ENCODE assay signal across 8 cellular contexts in the genomic region with DNA sequence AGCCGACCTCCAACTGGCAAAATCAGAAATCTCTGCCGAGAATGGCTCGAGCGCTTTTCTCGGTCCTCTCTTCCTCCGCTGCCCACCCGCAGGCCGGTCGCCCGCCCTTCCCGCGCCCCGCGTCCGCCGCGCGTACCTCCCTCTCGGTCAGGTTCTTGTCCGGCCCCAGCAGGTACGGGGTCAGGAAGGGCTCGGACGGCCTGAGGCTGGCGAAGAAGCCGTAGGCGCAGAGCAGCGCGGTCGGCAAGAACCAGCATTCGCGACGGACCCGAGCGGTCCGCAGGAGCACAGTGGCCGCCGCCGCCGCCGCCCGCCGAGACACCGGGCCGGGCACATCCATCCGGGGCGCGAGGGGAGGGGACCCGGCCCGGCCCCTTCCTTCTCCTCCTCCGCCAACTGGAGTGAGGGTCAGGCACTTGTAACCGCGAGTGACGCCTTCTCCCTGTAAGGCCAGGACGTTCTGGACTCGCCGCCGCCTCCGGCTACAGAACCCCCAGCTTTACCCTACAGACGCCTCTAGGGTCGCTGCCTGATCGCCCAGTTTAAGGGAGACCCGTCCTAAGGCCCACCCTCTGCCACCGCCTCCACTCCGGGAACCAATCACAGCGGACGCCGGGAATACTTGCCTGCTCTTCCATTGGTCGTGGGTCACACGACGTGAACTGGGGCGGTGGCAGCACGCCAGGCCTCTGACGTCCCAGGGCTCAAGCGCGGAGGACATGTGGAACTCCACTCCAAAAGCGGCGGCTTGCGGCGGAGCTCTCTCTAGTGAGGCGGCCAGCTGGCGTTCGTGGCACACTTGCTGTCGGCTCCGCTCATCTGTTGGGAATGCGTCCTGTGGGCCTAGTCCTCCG. TPM values are rescaled to one million over a fixed set of nuclear protein-coding genes. Genes with fewer than 3 reads are reported as not detected.
DNase-seq lines count a peak whose midpoint lies in the region; ATAC-seq and TF ChIP-seq lines count a peak whose summit lies in the region.

A gene with protein sequence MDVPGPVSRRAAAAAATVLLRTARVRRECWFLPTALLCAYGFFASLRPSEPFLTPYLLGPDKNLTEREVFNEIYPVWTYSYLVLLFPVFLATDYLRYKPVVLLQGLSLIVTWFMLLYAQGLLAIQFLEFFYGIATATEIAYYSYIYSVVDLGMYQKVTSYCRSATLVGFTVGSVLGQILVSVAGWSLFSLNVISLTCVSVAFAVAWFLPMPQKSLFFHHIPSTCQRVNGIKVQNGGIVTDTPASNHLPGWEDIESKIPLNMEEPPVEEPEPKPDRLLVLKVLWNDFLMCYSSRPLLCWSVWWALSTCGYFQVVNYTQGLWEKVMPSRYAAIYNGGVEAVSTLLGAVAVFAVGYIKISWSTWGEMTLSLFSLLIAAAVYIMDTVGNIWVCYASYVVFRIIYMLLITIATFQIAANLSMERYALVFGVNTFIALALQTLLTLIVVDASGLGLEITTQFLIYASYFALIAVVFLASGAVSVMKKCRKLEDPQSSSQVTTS (minus strand): TSS at position 518 of the 854 bp plus-strand sequence. CDS start 178 bp downstream, at position 340.

- peak within 1 kb of the TSS; percentile 76 for H3K4me2 ChIP-seq in DOHH2 (ENCODE audit: low read length)

- H3F3A ChIP-seq in DOHH2 (ENCODE audit: control insufficient read depth, insufficient read depth), result no peaks in the 10 kb centered on the region

- TF ChIP-seq CTCF in DOHH2 (IDR thresholded peaks at IDR 0.05; ENCODE audit: low read depth, low read length, poor library complexity, severe bottlenecking) (peak; percentile 17), Peyer's patch (IDR thresholded peaks at IDR 0.05) (peak in 5 of 6 experiments; percentile 10 to 52 (median 29)), esophagus squamous epithelium (IDR thresholded peaks at IDR 0.05) (peak in 3 of 6 experiments; percentile 17 to 32 (median 26))

- H3K4me1 ChIP-seq in DOHH2 (ENCODE audit: control insufficient read depth, low read length) (peaks cover 30% of the 10 kb centered on the region), Peyer's patch (peaks cover 0 to 14% (median 4%) of the 10 kb centered on the region in 4 donors), esophagus squamous epithelium (peaks cover 15 to 44% (median 16%) of the 10 kb centered on the region in 3 donors)

- no peaks in the 10 kb centered on the region for H4K20me1 ChIP-seq in DOHH2 (ENCODE audit: control insufficient read depth, insufficient read depth, low read depth, low read length)

- no peak within 1 kb of the TSS for H3K27ac ChIP-seq in DOHH2 (ENCODE audit: low read depth, low read length)
- H3K27ac ChIP-seq in KOPT-K1 (ENCODE audit: low read depth, low read length, poor library complexity, severe bottlenecking), result peak within 1 kb of the TSS; percentile 51
- H3K27ac ChIP-seq in Peyer's patch, result peak within 1 kb of the TSS; percentile 82 to 98 (median 95)
- H3K27ac ChIP-seq in esophagus squamous epithelium, result peak within 1 kb of the TSS; percentile 96 to 99 (median 98)

- intact Hi-C loops in esophagus squamous epithelium (cut with DNase I), result no loop called here

- H3K4me3 ChIP-seq in DOHH2 (ENCODE audit: low read length) (peak within 1 kb of the TSS; percentile 85), Peyer's patch (peak within 1 kb of the TSS; percentile 68 to 89 (median 84)), esophagus squamous epithelium (peak within 1 kb of the TSS; percentile 73 to 97 (median 82))

- peaks cover 46% of the 10 kb centered on the region for H3K79me2 ChIP-seq in DOHH2 (ENCODE audit: control insufficient read depth, low read length)

- H3K9me3 ChIP-seq in DOHH2 (ENCODE audit: control insufficient read depth, insufficient read depth, low read length), result no peaks in the 10 kb centered on the region
- no peaks in the 10 kb centered on the region for H3K9me3 ChIP-seq in KOPT-K1 (ENCODE audit: insufficient read depth, low read length, poor library complexity, severe bottlenecking)
- H3K9me3 ChIP-seq in Peyer's patch, result no peaks in the 10 kb centered on the region
- H3K9me3 ChIP-seq in esophagus squamous epithelium, result no peaks in the 10 kb centered on the region

- DNase-seq in Peyer's patch (peak; percentile 96 to 99 (median 99)), activated T-helper 1 cell treated with Interleukin-2 at 50 U/mL for 16 hours (ENCODE audit: low read depth) (peak; percentile 83), esophagus squamous epithelium (lab: John Stamatoyannopoulos, UW) (peak; percentile 87), myocyte (ENCODE audit: low read depth) (peak; percentile 100)
- DNase-seq in stimulated activated CD8-positive, alpha-beta memory T cell treated with anti-CD3 and anti-CD28 coated beads, Interleukin-7, amount 100 ng/mL, for 48 hours (ENCODE audit: extremely low read depth in 1 of 2, low read depth in 1 of 2), result peak; percentile 85 to 96

- peak; percentile 98 for ATAC-seq in GM21786 (IDR thresholded peaks at IDR 0.05; ENCODE audit: unreplicated experiment)

- WGBS in esophagus squamous epithelium, 2 donors, result 0% methylated on average over 21 to 27 of the region's 86 CpGs

- H3K9me2 ChIP-seq in DOHH2 (replicated peaks; ENCODE audit: control insufficient read depth, low read length), result no peaks in the 10 kb centered on the region

- peaks cover 5% of the 10 kb centered on the region; the same call in 1 of the 2 replicates for H3K36me3 ChIP-seq in DOHH2 (ENCODE audit: control insufficient read depth, low read length)
- no peaks in the 10 kb centered on the region for H3K36me3 ChIP-seq in KOPT-K1 (ENCODE audit: insufficient read depth, low read length)
- H3K36me3 ChIP-seq in Peyer's patch, result no peaks in the 10 kb centered on the region
- no peaks in the 10 kb centered on the region for H3K36me3 ChIP-seq in esophagus squamous epithelium

- H3K27me3 ChIP-seq in DOHH2 (ENCODE audit: control insufficient read depth, low read length) (no peaks in the 10 kb centered on the region), Peyer's patch (no peaks in the 10 kb centered on the region), esophagus squamous epithelium (no peaks in the 10 kb centered on the region)

- TF ChIP-seq POLR2A in Peyer's patch (IDR thresholded peaks at IDR 0.05) (peak; percentile 73 to 89), esophagus squamous epithelium (IDR thresholded peaks at IDR 0.05) (peak in 3 of 4 donors; percentile 59 to 94 (median 93))

RNA-seq across cellular contexts. Expression of the gene that starts here (rescaled TPM):
- 10 to 100 TPM in 2 of 4 donors, 1 to 10 TPM in 2; 7.2 to 14.9 (median 10.9) TPM for total RNA-seq in Peyer's patch
- 10 to 100 TPM in 2 of 4 donors, 1 to 10 TPM in 2; 7.0 to 21.4 (median 11.8) TPM for total RNA-seq in esophagus squamous epithelium
- 11.2 and 14.6 TPM in 2 replicates for total RNA-seq in myocyte
- 3.2 TPM for polyA plus RNA-seq in myocyte (2012)
